ENCODE assay signal across 27 cellular contexts in genomic region chr5:143078321-143078720, GRCh38.
"Had no signal": no experiment of that assay in that cellular context is flagged by ENCODE, and none has a peak within 500 bp of the region (broad histone marks: within the 10 kb centered on the region; RNA-seq: fewer than 3 reads in every experiment).

No MANE protein-coding gene starts in this region.

- H3K9me3 Mint-ChIP-seq: activated B cell treated with CpG ODN at 0.5 μM for 24 hours; activated CD4-positive, alpha-beta memory T cell treated with anti-CD3 and anti-CD28 coated beads for 36 hours; activated CD4-positive, alpha-beta T cell treated with anti-CD3 and anti-CD28 coated beads, Interleukin-2, amount 10 ng/mL, durations not matched to agents 7 days and 5 days; activated naive CD4-positive, alpha-beta T cell treated with anti-CD3 and anti-CD28 coated beads, Interleukin-2, amount 10 ng/mL, durations not matched to agents 7 days and 5 days; activated naive CD8-positive, alpha-beta T cell treated with anti-CD3 and anti-CD28 coated beads for 36 hours; activated T-helper 17 cell treated with anti-CD3 and anti-CD28 coated beads, Interleukin-2, amount 50 U/mL, for 72 hours; T-cell had no signal

- DNase-seq: activated B cell treated with CpG ODN at 0.5 μM for 24 hours; activated CD4-positive, alpha-beta memory T cell treated with anti-CD3 and anti-CD28 coated beads for 36 hours; activated CD4-positive, alpha-beta T cell treated with anti-CD3 and anti-CD28 coated beads, Interleukin-2, amount 10 ng/mL, durations not matched to agents 7 days and 5 days; activated gamma-delta T cell treated with Interleukin-2 at 50 U/mL for 16 hours; activated naive CD4-positive, alpha-beta T cell treated with anti-CD3 and anti-CD28 coated beads, Interleukin-2, amount 10 ng/mL, durations not matched to agents 7 days and 5 days; activated naive CD8-positive, alpha-beta T cell treated with anti-CD3 and anti-CD28 coated beads for 36 hours; activated T-cell treated with anti-CD3 and anti-CD28 coated beads for 4 hours; activated T-cell treated with anti-CD3 and anti-CD28 coated beads, Interleukin-2, amount 50 U/mL, for 48 hours; brain microvascular endothelial cell; caudate nucleus; MM.1S; NCI-H1105; NCI-H1436; NCI-H187; NCI-H2081; NCI-H510A treated with DMSO at 0.1 percent for 48 hours; NK-92 treated with Interleukin-12 subunit alpha and Interleukin-12 subunit beta, amount 100 ng/mL, for 24 hours; OCI-M1; RPMI8226; T-cell; T-helper 2 cell; T1000 had no signal

- H3K27me3 Mint-ChIP-seq: activated B cell treated with CpG ODN at 0.5 μM for 24 hours; activated CD4-positive, alpha-beta memory T cell treated with anti-CD3 and anti-CD28 coated beads for 36 hours; activated CD4-positive, alpha-beta T cell treated with anti-CD3 and anti-CD28 coated beads, Interleukin-2, amount 10 ng/mL, durations not matched to agents 7 days and 5 days; activated naive CD4-positive, alpha-beta T cell treated with anti-CD3 and anti-CD28 coated beads, Interleukin-2, amount 10 ng/mL, durations not matched to agents 7 days and 5 days; activated naive CD8-positive, alpha-beta T cell treated with anti-CD3 and anti-CD28 coated beads for 36 hours; activated T-helper 17 cell treated with anti-CD3 and anti-CD28 coated beads, Interleukin-2, amount 50 U/mL, for 72 hours; T-cell had no signal

- FAIRE-seq: TTC549 had no signal

- H3K36me3 ChIP-seq: brain microvascular endothelial cell had no signal

- ATAC-seq: activated T-helper 17 cell treated with anti-CD3 and anti-CD28 coated beads, Interleukin-2, amount 50 U/mL, for 72 hours; Panc1; Right ventricle myocardium inferior; T-cell had no signal

- H3K27ac Mint-ChIP-seq: activated B cell treated with CpG ODN at 0.5 μM for 24 hours; activated CD4-positive, alpha-beta memory T cell treated with anti-CD3 and anti-CD28 coated beads for 36 hours; activated CD4-positive, alpha-beta T cell treated with anti-CD3 and anti-CD28 coated beads, Interleukin-2, amount 10 ng/mL, durations not matched to agents 7 days and 5 days; activated naive CD4-positive, alpha-beta T cell treated with anti-CD3 and anti-CD28 coated beads, Interleukin-2, amount 10 ng/mL, durations not matched to agents 7 days and 5 days; activated naive CD8-positive, alpha-beta T cell treated with anti-CD3 and anti-CD28 coated beads for 36 hours; activated T-helper 17 cell treated with anti-CD3 and anti-CD28 coated beads, Interleukin-2, amount 50 U/mL, for 72 hours; T-cell had no signal

- H3K4me3 Mint-ChIP-seq: activated B cell treated with CpG ODN at 0.5 μM for 24 hours; activated CD4-positive, alpha-beta memory T cell treated with anti-CD3 and anti-CD28 coated beads for 36 hours; activated CD4-positive, alpha-beta T cell treated with anti-CD3 and anti-CD28 coated beads, Interleukin-2, amount 10 ng/mL, durations not matched to agents 7 days and 5 days; activated naive CD4-positive, alpha-beta T cell treated with anti-CD3 and anti-CD28 coated beads, Interleukin-2, amount 10 ng/mL, durations not matched to agents 7 days and 5 days; activated naive CD8-positive, alpha-beta T cell treated with anti-CD3 and anti-CD28 coated beads for 36 hours; activated T-helper 17 cell treated with anti-CD3 and anti-CD28 coated beads, Interleukin-2, amount 50 U/mL, for 72 hours; T-cell had no signal

- H3K27me3 ChIP-seq: brain microvascular endothelial cell had no signal

- H3K4me1 Mint-ChIP-seq: activated B cell treated with CpG ODN at 0.5 μM for 24 hours; activated CD4-positive, alpha-beta T cell treated with anti-CD3 and anti-CD28 coated beads, Interleukin-2, amount 10 ng/mL, durations not matched to agents 7 days and 5 days; activated naive CD4-positive, alpha-beta T cell treated with anti-CD3 and anti-CD28 coated beads, Interleukin-2, amount 10 ng/mL, durations not matched to agents 7 days and 5 days; T-cell had no signal

- H3K4me3 ChIP-seq: SK-N-MC had no signal
